In genomic region chr1:86705633-86705985, GRCh38 we compare ENCODE assay signal across 1 cellular context.
TF ChIP-seq lines count a peak whose summit lies in the region.

No MANE protein-coding gene starts in this region.

TF ChIP-seq in WTC11, 78 proteins besides CTCF, POLR2A, EP300 and RAD21 (continued from another document):
- no peak for TF ChIP-seq RORB (CRISPR knock-in tag; IDR thresholded peaks at IDR 0.05)
